8 cellular contexts compared by ENCODE assay signal in genomic region chr10:35409094-35409582, GRCh38.
DNase-seq lines count a peak whose midpoint lies in the region; ATAC-seq and TF ChIP-seq lines count a peak whose summit lies in the region.

No MANE protein-coding gene starts in this region.

- ATAC-seq in GM18517 (IDR thresholded peaks at IDR 0.05; ENCODE audit: unreplicated experiment), result peak; percentile 51
- ATAC-seq in omental fat pad (ENCODE audit: low FRiP score), result peak; percentile 66

- no peak overlapping the region for H3K4me2 ChIP-seq in Karpas-422 (ENCODE audit: low read depth, low read length, poor library complexity, severe bottlenecking)

- peaks cover 41% of the 10 kb centered on the region for H4K20me1 ChIP-seq in Karpas-422 (ENCODE audit: insufficient read depth, low read depth, low read length)

- POLR2A ChIA-PET in A673 (lab: Charles Lee; ENCODE audit: low non-redundant PET), result no interaction called here

- H3K9me3 Mint-ChIP-seq in endothelial cell (ENCODE audit: unreplicated experiment), result peaks cover 8% of the 10 kb centered on the region

- no peaks in the 10 kb centered on the region for H3K9me3 ChIP-seq in A673 (ENCODE audit: low read depth, low read length, poor library complexity, severe bottlenecking)
- no peaks in the 10 kb centered on the region for H3K9me3 ChIP-seq in effector memory CD4-positive, alpha-beta T cell (ENCODE audit: control insufficient read depth, low read length)
- H3K9me3 ChIP-seq in Karpas-422 (ENCODE audit: low read length), result no peaks in the 10 kb centered on the region

- H3K79me2 ChIP-seq in Karpas-422 (ENCODE audit: low read length), result no peaks in the 10 kb centered on the region; the same call in 1 of the 2 replicates

- no peak overlapping the region for H2AFZ ChIP-seq in Karpas-422 (ENCODE audit: low read length)

- H3K36me3 ChIP-seq in A673 (ENCODE audit: insufficient read depth, low read length, poor library complexity, severe bottlenecking) (no peaks in the 10 kb centered on the region), Karpas-422 (ENCODE audit: insufficient read depth, low read length) (no peaks in the 10 kb centered on the region)
- H3K36me3 ChIP-seq in effector memory CD4-positive, alpha-beta T cell (ENCODE audit: control insufficient read depth, insufficient read depth, low read length), result no peaks in the 10 kb centered on the region

- peaks cover 4% of the 10 kb centered on the region for H3K27me3 Mint-ChIP-seq in endothelial cell (ENCODE audit: unreplicated experiment)

- peak; percentile 77 for DNase-seq in A673 (ENCODE audit: low spot score)
- peak; percentile 46 for DNase-seq in NCI-H510A (lab: John Stamatoyannopoulos, UW)
- DNase-seq in epidermal melanocyte (ENCODE audit: insufficient read length, low spot score), result peak; percentile 94
- no peak for DNase-seq in omental fat pad (ENCODE audit: low spot score)
- no peak for DNase-seq in endothelial cell (ENCODE audit: low spot score)
- no peak for DNase-seq in effector memory CD4-positive, alpha-beta T cell
- DNase-seq in Karpas-422, result no peak

- intact Hi-C loops in A673 (cut with micrococcal nuclease; ENCODE audit: unreplicated experiment), result no loop called here

- H3K27ac ChIP-seq in A673 (ENCODE audit: low read depth, low read length, poor library complexity, severe bottlenecking) (no peak overlapping the region), Karpas-422 (ENCODE audit: low read length) (no peak overlapping the region)
- no peak overlapping the region for H3K27ac ChIP-seq in effector memory CD4-positive, alpha-beta T cell (ENCODE audit: insufficient read depth, low read length, poor library complexity, severe bottlenecking)

- TF ChIP-seq CTCF in A673 (conservative IDR thresholded peaks at IDR 0.05; ENCODE audit: low read depth, low read length) (no peak), omental fat pad (IDR thresholded peaks at IDR 0.05) (no peak), endothelial cell (IDR thresholded peaks at IDR 0.05; ENCODE audit: unreplicated experiment) (no peak)

- no peak overlapping the region for H3K9ac ChIP-seq in Karpas-422 (ENCODE audit: low read length)

- no peak overlapping the region for H3K4me3 Mint-ChIP-seq in endothelial cell (ENCODE audit: unreplicated experiment)

- peaks cover 34% of the 10 kb centered on the region for H3K4me1 Mint-ChIP-seq in endothelial cell (ENCODE audit: unreplicated experiment)

- H3K4me1 ChIP-seq in A673 (ENCODE audit: insufficient read depth, low read length, poor library complexity, severe bottlenecking), result peaks cover 25% of the 10 kb centered on the region
- peaks cover 5% of the 10 kb centered on the region for H3K4me1 ChIP-seq in effector memory CD4-positive, alpha-beta T cell (ENCODE audit: control insufficient read depth, insufficient read depth, low read length, poor library complexity, severe bottlenecking)
- no peaks in the 10 kb centered on the region for H3K4me1 ChIP-seq in Karpas-422 (ENCODE audit: low read length)

- CTCF ChIA-PET in A673 (lab: Charles Lee), result no interaction called here

- H3K36me3 Mint-ChIP-seq in endothelial cell (ENCODE audit: low read depth, unreplicated experiment), result peaks cover 19% of the 10 kb centered on the region

- H3K27ac Mint-ChIP-seq in endothelial cell (ENCODE audit: unreplicated experiment), result no peak overlapping the region

- no peaks in the 10 kb centered on the region for H3K27me3 ChIP-seq in A673 (replicated peaks; ENCODE audit: insufficient read depth, low read depth, low read length, poor library complexity)
- no peaks in the 10 kb centered on the region for H3K27me3 ChIP-seq in effector memory CD4-positive, alpha-beta T cell (replicated peaks; ENCODE audit: control insufficient read depth, insufficient read depth, low read length, poor library complexity, severe bottlenecking)
- no peaks in the 10 kb centered on the region for H3K27me3 ChIP-seq in Karpas-422 (ENCODE audit: low read length)

- H3K9me2 ChIP-seq in Karpas-422 (replicated peaks; ENCODE audit: insufficient read depth, low read length), result no peaks in the 10 kb centered on the region

- no TSS peak for BruUV-seq in A673 (replicated peaks; lab: Mats Ljungman, UMichigan)

- H3K4me3 ChIP-seq in A673 (ENCODE audit: low read depth, low read length, poor library complexity, severe bottlenecking) (no peak overlapping the region), Karpas-422 (ENCODE audit: low read length) (no peak overlapping the region)
- H3K4me3 ChIP-seq in effector memory CD4-positive, alpha-beta T cell (ENCODE audit: insufficient read depth, low read depth, low read length, poor library complexity, severe bottlenecking), result no peak overlapping the region

Comparison
In these comparisons a context has a peak if more than half of its experiments do, and no peak if none do; other contexts are left out.
1. DNase-seq: peak in A673 (single experiment), NCI-H510A (single experiment) and epidermal melanocyte (single experiment); none in omental fat pad (single experiment), endothelial cell (single experiment), effector memory CD4-positive, alpha-beta T cell (0 of 3) and Karpas-422 (single experiment).